Comparison of ENCODE assay signal across 20 cellular contexts in the genomic region with DNA sequence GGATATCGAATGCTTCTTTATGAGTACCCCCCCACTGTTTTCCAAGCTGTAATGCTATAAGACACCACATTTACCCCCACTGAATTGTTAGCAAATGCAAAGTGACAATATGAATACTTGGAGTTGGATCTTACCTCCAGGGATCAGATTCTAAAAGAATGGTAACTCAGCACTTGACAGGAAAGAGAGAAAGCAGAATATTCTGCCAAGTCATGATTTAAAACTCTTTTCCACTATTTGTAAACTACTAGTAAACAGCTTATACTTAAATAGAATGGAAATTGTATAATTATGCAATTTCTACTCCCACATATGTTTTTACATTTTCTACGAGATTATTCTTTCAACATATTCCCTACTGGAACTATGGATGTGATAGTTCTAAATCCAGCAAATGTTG. TPM values are rescaled to one million over a fixed set of nuclear protein-coding genes. Genes with fewer than 3 reads are reported as not detected.
DNase-seq lines count a peak whose midpoint lies in the region; ATAC-seq, FAIRE-seq and TF ChIP-seq lines count a peak whose summit lies in the region.
"Had no signal": no experiment of that assay in that cellular context is flagged by ENCODE, and none has a peak within 500 bp of the region (broad histone marks: within the 10 kb centered on the region; RNA-seq: fewer than 3 reads in every experiment).

No MANE protein-coding gene starts in this region.

- H3K4me1 ChIP-seq in A549 (no peaks in the 10 kb centered on the region), IMR-90 (ENCODE audit: control insufficient read depth, insufficient read depth, low read length) (no peaks in the 10 kb centered on the region), K562 (replicated peaks in 1 of 2; ENCODE audit: control insufficient read depth in 2 of 2, insufficient read depth in 2 of 2, low read length in 2 of 2) (no peaks in the 10 kb centered on the region)

- no peak for TF ChIP-seq CTCF in A549 (IDR thresholded peaks at IDR 0.05)
- TF ChIP-seq CTCF in IMR-90 (conservative IDR thresholded peaks at IDR 0.05; ENCODE audit: low read depth, low read length): no peak
- TF ChIP-seq CTCF in K562 (IDR thresholded peaks at IDR 0.05 in 2 of 3, conservative IDR thresholded peaks at IDR 0.05 in 1 of 3; ENCODE audit: insufficient read depth in 2 of 3, low read depth in 1 of 3, low read length in 3 of 3): no peak

- FAIRE-seq in A549 (lab: Jason Lieb, UNC) (no peak), K562 (lab: Jason Lieb, UNC) (no peak)
- FAIRE-seq: D721Med, G401.6, GM12891, GM19239 had no signal

- no peaks in the 10 kb centered on the region for H3K9me3 ChIP-seq in A549
- H3K9me3 ChIP-seq in IMR-90 (ENCODE audit: control insufficient read depth, insufficient read depth, low read length): no peaks in the 10 kb centered on the region
- no peaks in the 10 kb centered on the region for H3K9me3 ChIP-seq in K562 (replicated peaks; ENCODE audit: control insufficient read depth, insufficient read depth, low read depth, low read length)
- H3K9me3 ChIP-seq: BLaER1 treated with 17β-estradiol and CSF1 and Interleukin-3, amounts not matched to agents 10 nM and 100 nM had no signal

- H3K23ac ChIP-seq in IMR-90 (ENCODE audit: low read depth, low read length): no peak overlapping the region

- TF ChIP-seq RAD21 in A549 (conservative IDR thresholded peaks at IDR 0.05 in 1 of 2, IDR thresholded peaks at IDR 0.05 in 1 of 2) (no peak), IMR-90 (IDR thresholded peaks at IDR 0.05; ENCODE audit: low read length) (no peak), K562 (CRISPR knock-in tag; conservative IDR thresholded peaks at IDR 0.05 in 1 of 2, IDR thresholded peaks at IDR 0.05 in 1 of 2) (no peak)

- no peak overlapping the region for H2BK20ac ChIP-seq in IMR-90 (ENCODE audit: low read depth, low read length)

- CTCF ChIA-PET in A549 (lab: Yijun Ruan, JAX): no interaction called here
- CTCF ChIA-PET in IMR-90 (lab: Yijun Ruan, JAX): no interaction called here
- CTCF ChIA-PET in K562 (lab: Yijun Ruan, JAX; ENCODE audit: low intra/inter-chr PET ratio): no interaction called here

- no TSS peak for BruUV-seq in IMR-90 (replicated peaks; lab: Mats Ljungman, UMichigan)
- no TSS peak for BruUV-seq in K562 (replicated peaks; lab: Mats Ljungman, UMichigan)

- H2AK9ac ChIP-seq in IMR-90 (replicated peaks; ENCODE audit: low read depth, low read length, poor library complexity): no peak overlapping the region

- H3K79me2 ChIP-seq in K562 (ENCODE audit: control insufficient read depth, insufficient read depth, low read length): no peaks in the 10 kb centered on the region

- ATAC-seq in A549: no peak
- ATAC-seq in IMR-90 (ENCODE audit: low read depth): no peak
- ATAC-seq in K562: no peak

- no peaks in the 10 kb centered on the region for H3K79me1 ChIP-seq in IMR-90 (ENCODE audit: low read depth in 1 of 2, low read length in 2 of 2)

- H3K27ac ChIP-seq in A549 (no peak overlapping the region), IMR-90 (ENCODE audit: insufficient read depth, low read length) (no peak overlapping the region), K562 (ENCODE audit: extremely low read depth, low read depth, low read length) (no peak overlapping the region)
- H3K27ac ChIP-seq: BLaER1 treated with 17β-estradiol and CSF1 and Interleukin-3, amounts not matched to agents 10 nM and 100 nM; C4-2B had no signal

- dilution Hi-C loops in IMR-90 (cut with HindIII; ENCODE audit: low sequenced_read_pairs, unreplicated experiment): no loop called here

- H3K4me3 ChIP-seq in A549: no peak overlapping the region
- no peak overlapping the region for H3K4me3 ChIP-seq in IMR-90 (ENCODE audit: insufficient read depth, low read depth, low read length)
- no peak overlapping the region for H3K4me3 ChIP-seq in K562
- H3K4me3 ChIP-seq: BLaER1 treated with 17β-estradiol and CSF1 and Interleukin-3, amounts not matched to agents 10 nM and 100 nM had no signal

- no peaks in the 10 kb centered on the region for H3K36me3 ChIP-seq in IMR-90 (ENCODE audit: control insufficient read depth, insufficient read depth, low read length)
- H3K36me3 ChIP-seq in K562 (ENCODE audit: control insufficient read depth, insufficient read depth, low read length): no peaks in the 10 kb centered on the region
- H3K36me3 ChIP-seq: BLaER1 treated with 17β-estradiol and CSF1 and Interleukin-3, amounts not matched to agents 10 nM and 100 nM had no signal

- H2BK120ac ChIP-seq in IMR-90 (ENCODE audit: low read depth, low read length): no peak overlapping the region

- no peak overlapping the region for H2BK15ac ChIP-seq in IMR-90 (ENCODE audit: low read depth, low read length)

- POLR2A ChIA-PET in A549 (lab: Yijun Ruan, JAX) (no interaction called here), IMR-90 (lab: Charles Lee; ENCODE audit: unreplicated experiment) (no interaction called here), K562 (lab: Yijun Ruan, JAX) (no interaction called here)

- H4K5ac ChIP-seq in IMR-90 (ENCODE audit: low read depth, low read length): no peak overlapping the region

- no peak overlapping the region for H3K56ac ChIP-seq in IMR-90 (ENCODE audit: extremely low read depth, insufficient read depth, low read length)

- no peak overlapping the region for H2AFZ ChIP-seq in IMR-90 (replicated peaks; ENCODE audit: low read length, poor library complexity)
- no peak overlapping the region for H2AFZ ChIP-seq in K562 (ENCODE audit: low read depth, low read length)

- no peak overlapping the region for H4K8ac ChIP-seq in IMR-90 (ENCODE audit: low read depth in 2 of 2, low read length in 2 of 2)

- H3K4me2 ChIP-seq in A549 (no peak overlapping the region), IMR-90 (ENCODE audit: low read depth, low read length) (no peak overlapping the region), K562 (ENCODE audit: insufficient read depth, low read length) (no peak overlapping the region)
- H3K4me2 ChIP-seq: BLaER1 treated with 17β-estradiol and CSF1 and Interleukin-3, amounts not matched to agents 10 nM and 100 nM had no signal

- H3K14ac ChIP-seq in IMR-90 (replicated peaks; ENCODE audit: low read depth, low read length): no peak overlapping the region

- no peaks in the 10 kb centered on the region for H3K27me3 ChIP-seq in IMR-90 (ENCODE audit: control insufficient read depth, insufficient read depth, low read length)
- no peaks in the 10 kb centered on the region for H3K27me3 ChIP-seq in K562 (ENCODE audit: control insufficient read depth in 2 of 2, insufficient read depth in 2 of 2, low read length in 2 of 2)
- H3K27me3 ChIP-seq: BLaER1 treated with 17β-estradiol and CSF1 and Interleukin-3, amounts not matched to agents 10 nM and 100 nM had no signal

- no peaks in the 10 kb centered on the region for H4K20me1 ChIP-seq in IMR-90 (ENCODE audit: insufficient read depth, low read length)
- H4K20me1 ChIP-seq in K562 (replicated peaks; ENCODE audit: control insufficient read depth, insufficient read depth, low read length): no peaks in the 10 kb centered on the region
- H4K20me1 ChIP-seq: BLaER1 treated with 17β-estradiol and CSF1 and Interleukin-3, amounts not matched to agents 10 nM and 100 nM had no signal

- TF ChIP-seq POLR2A in A549 (IDR thresholded peaks at IDR 0.05; ENCODE audit: low read length) (no peak), IMR-90 (IDR thresholded peaks at IDR 0.05; ENCODE audit: low read depth, low read length) (no peak), K562 (conservative IDR thresholded peaks at IDR 0.05) (no peak)

- DNase-seq in A549 (ENCODE audit: low read depth in 1 of 2, low spot score in 1 of 2): no peak
- DNase-seq in CD1c-positive myeloid dendritic cell (ENCODE audit: extremely low spot score): peak; percentile 7
- no peak for DNase-seq in IMR-90
- DNase-seq in K562 (ENCODE audit: extremely low read depth in 1 of 4, low spot score in 3 of 4): no peak
- no peak for DNase-seq in D341Med (ENCODE audit: low spot score)
- DNase-seq in SKM-1 (lab: John Stamatoyannopoulos, UW; ENCODE audit: unreplicated experiment): no peak
- no peak for DNase-seq in RKO (ENCODE audit: low spot score)
- DNase-seq: 8988T; CD4-positive, alpha-beta memory T cell; CD4-positive, CD25-positive, alpha-beta regulatory T cell; CD8-positive, alpha-beta memory T cell; COR-L47; DMS79 treated with DMSO at 0.1 percent for 48 hours had no signal

- no peak overlapping the region for H2AK5ac ChIP-seq in IMR-90 (ENCODE audit: low read depth, low read length)

- no peak overlapping the region for H3K4ac ChIP-seq in IMR-90 (ENCODE audit: low read depth, low read length)

- TF ChIP-seq EP300 in A549 (IDR thresholded peaks at IDR 0.05) (no peak), K562 (IDR thresholded peaks at IDR 0.05; ENCODE audit: low read length) (no peak)

- in situ Hi-C loops in IMR-90 (cut with MboI; ENCODE audit: low sequenced_read_pairs) (no loop called here), K562 (cut with MboI) (no loop called here)

- no peak overlapping the region for H2BK5ac ChIP-seq in IMR-90 (ENCODE audit: low read depth, low read length, poor library complexity, severe bottlenecking)

- no peak overlapping the region for H3K18ac ChIP-seq in IMR-90 (ENCODE audit: low read depth, low read length)

- WGBS in A549 (ENCODE audit: missing lambda C conversion rate): 29% methylated on average over 2 of the region's 2 CpGs
- WGBS in IMR-90 (ENCODE audit: extremely low coverage in 2 of 2, insufficient read length in 1 of 2), 2 experiments: no CpG with 5 or more reads among the region's 2 CpGs
- WGBS in K562 (ENCODE audit: insufficient coverage, low coverage, missing lambda C conversion rate): 0% methylated on average over 2 of the region's 2 CpGs

- H3K9me1 ChIP-seq in IMR-90 (ENCODE audit: insufficient read depth, low read length) (no peaks in the 10 kb centered on the region), K562 (ENCODE audit: control insufficient read depth, insufficient read depth, low read length) (no peaks in the 10 kb centered on the region)

- H3K9ac ChIP-seq in IMR-90 (ENCODE audit: low read depth, low read length): no peak overlapping the region
- no peak overlapping the region for H3K9ac ChIP-seq in K562 (ENCODE audit: insufficient read depth in 1 of 2, low read depth in 2 of 2, low read length in 2 of 2)
- H3K9ac ChIP-seq: BLaER1 treated with 17β-estradiol and CSF1 and Interleukin-3, amounts not matched to agents 10 nM and 100 nM had no signal

- no peak overlapping the region for H4K91ac ChIP-seq in IMR-90 (ENCODE audit: insufficient read depth, low read depth, low read length)

- intact Hi-C loops in IMR-90 (cut with micrococcal nuclease) (no loop called here), K562 (cut with micrococcal nuclease) (loop anchor here (10.0 kb wide), 1 partner anchor 58 kb away; no protein-coding TSS in a partner anchor)

RNA-seq across cellular contexts. Expression of gene TFEC, which starts 56.0 kb away (rescaled TPM):
- polyA plus RNA-seq in A549 (2011; rRNA removed): 0.07 and 0.13 TPM in 2 replicates
- not detected in 2 replicates for polyA plus RNA-seq in A549 (2012; cell fraction: cytosol; rRNA removed)
- 0.04 TPM in 1 of 2 replicates, not detected in the other for polyA plus RNA-seq in A549 (2012; cell fraction: nucleus; rRNA removed)
- polyA plus RNA-seq in A549 (2017; fragmentation: RNase III; extraction: RNeasy Plus Mini Kit Qiagen cat#74134 plus additional on column Dnase treatment): 0.01 to 0.05 TPM in 2 of 3 replicates, not detected in the other
- not detected in 2 replicates for polyA minus RNA-seq in A549 (2011; rRNA and poly(A)+ RNA removed)
- total RNA-seq in IMR-90 (2012; rRNA removed): under 0.01 and 0.28 TPM in 2 replicates
- 0.02 TPM in 1 of 2 replicates, not detected in the other for polyA plus RNA-seq in IMR-90 (2012; rRNA removed)
- not detected in 2 replicates for polyA plus RNA-seq in IMR-90 (2012; cell fraction: cytosol; rRNA removed)
- polyA plus RNA-seq in IMR-90 (2012; cell fraction: nucleus; rRNA removed; ENCODE audit: low replicate concordance): 0.23 TPM in 1 of 2 replicates, not detected in the other
- not detected in 2 replicates for total RNA-seq in K562 (2011; cell fraction: chromatin; rRNA removed; ENCODE audit: low replicate concordance)
- total RNA-seq in K562 (2011; cell fraction: nucleolus; rRNA removed): not detected in 2 replicates
- not detected in 2 replicates for total RNA-seq in K562 (2011; cell fraction: nucleoplasm; rRNA removed)
- total RNA-seq in K562 (2014; rRNA removed): not detected in 2 replicates
- total RNA-seq in K562 (2014; rRNA removed; fragmentation: Illumina TruSeq; extraction: Trizol): not detected in 2 replicates
- not detected in 2 replicates for total RNA-seq in K562 (2015; rRNA removed; fragmentation: Illumina TruSeq; extraction: Trizol)
- not detected in 2 replicates for total RNA-seq in K562 (2021)
- not detected in 2 replicates for polyA plus RNA-seq in K562 (2011; rRNA removed)
- not detected in 2 replicates for polyA plus RNA-seq in K562 (2011; cell fraction: cytosol; rRNA removed)
- not detected in 2 replicates for polyA plus RNA-seq in K562 (2011; cell fraction: nucleus; rRNA removed)
- polyA plus RNA-seq in K562 (2012): not detected in 2 replicates
- polyA plus RNA-seq in K562 (2014; fragmentation: Illumina TruSeq; extraction: Trizol): not detected in 2 replicates
- polyA plus RNA-seq in K562 (2014; fragmentation: Nextera tagmentation; extraction: Ambion mirVana): under 1 TPM in 1 of 2 experiments, not detected in 1; 0.01 TPM
- polyA plus RNA-seq in K562 (2014; rRNA removed): not detected in 2 replicates
- polyA minus RNA-seq in K562 (2011; rRNA and poly(A)+ RNA removed): not detected in 2 replicates
- polyA minus RNA-seq in K562 (2011; cell fraction: cytosol; rRNA and poly(A)+ RNA removed): not detected in 2 replicates
- polyA minus RNA-seq in K562 (2011; cell fraction: nucleus; rRNA and poly(A)+ RNA removed): not detected in 2 replicates
- polyA plus RNA-seq: BJ; CD4-positive, CD25-positive, alpha-beta regulatory T cell; CD8-positive, alpha-beta memory T cell had no signal

Comparison
In these comparisons a context has a peak if more than half of its experiments do, and no peak if none do; other contexts are left out.
1. Of the 35 proteins assayed by ChIP-seq in both K562 and A549: peak only in K562: none; only in A549: MAFK; in both: none; in neither: 34.